21 cellular contexts compared by ENCODE assay signal in genomic region chr2:196533998-196534397, GRCh38. TPM values are rescaled to one million over a fixed set of nuclear protein-coding genes. Genes with fewer than 3 reads are reported as not detected.
"Had no signal": no experiment of that assay in that cellular context is flagged by ENCODE, and none has a peak within 500 bp of the region (broad histone marks: within the 10 kb centered on the region; RNA-seq: fewer than 3 reads in every experiment).

No MANE protein-coding gene starts in this region.

- H2AFZ ChIP-seq: neural progenitor cell had no signal

- DNase-seq: activated CD4-positive, alpha-beta T cell treated with anti-CD3 and anti-CD28 coated beads, Interleukin-2, amount 50 U/mL, for 4 hours; activated effector memory CD4-positive, alpha-beta T cell treated with Interleukin-2 at 50 U/mL for 16 hours; activated T-cell treated with anti-CD3 and anti-CD28 coated beads, Interleukin-2, amount 50 U/mL, for 48 hours; adrenal gland; islet precursor cell; naive thymus-derived CD4-positive, alpha-beta T cell; sigmoid colon; spleen; stimulated activated CD4-positive, alpha-beta T cell treated with anti-CD3 and anti-CD28 coated beads, Interleukin-4, amount 100 ng/mL, for 1 hour; stimulated activated naive CD4-positive, alpha-beta T cell; T-cell; T-helper 9 cell; thyroid gland; upper lobe of right lung had no signal

- ATAC-seq: gastroesophageal sphincter; naive thymus-derived CD4-positive, alpha-beta T cell; T-cell; upper lobe of right lung had no signal

- H3K27ac Mint-ChIP-seq: activated naive CD4-positive, alpha-beta T cell treated with anti-CD3 and anti-CD28 coated beads, Interleukin-2, amount 50 U/mL, for 24 hours; naive thymus-derived CD4-positive, alpha-beta T cell; neural progenitor cell; T-cell had no signal

- H3K27ac ChIP-seq: adrenal gland, gastroesophageal sphincter, neural progenitor cell, sigmoid colon, spleen, thyroid gland, upper lobe of right lung had no signal

- H3K9me3 ChIP-seq: adrenal gland, gastroesophageal sphincter, sigmoid colon, thyroid gland, upper lobe of right lung had no signal

- H3K36me3 Mint-ChIP-seq: activated naive CD4-positive, alpha-beta T cell treated with anti-CD3 and anti-CD28 coated beads, Interleukin-2, amount 50 U/mL, for 24 hours; neural progenitor cell; T-cell had no signal

- H3K4me1 ChIP-seq: adrenal gland, gastroesophageal sphincter, neural progenitor cell, spleen, thyroid gland, upper lobe of right lung had no signal

- H3K9me3 Mint-ChIP-seq: activated naive CD4-positive, alpha-beta T cell treated with anti-CD3 and anti-CD28 coated beads, Interleukin-2, amount 50 U/mL, for 24 hours; T-cell had no signal

- H3K4me3 ChIP-seq: adrenal gland, gastroesophageal sphincter, lung, neural progenitor cell, sigmoid colon, spleen, thyroid gland, upper lobe of right lung had no signal

- FAIRE-seq: astrocyte, colon had no signal

- H3K4me2 ChIP-seq: neural progenitor cell had no signal

- H3K4me1 Mint-ChIP-seq: activated naive CD4-positive, alpha-beta T cell treated with anti-CD3 and anti-CD28 coated beads, Interleukin-2, amount 50 U/mL, for 24 hours; central memory CD8-positive, alpha-beta T cell had no signal

- H3K9ac ChIP-seq: neural progenitor cell had no signal

- H3K36me3 ChIP-seq: adrenal gland, gastroesophageal sphincter, neural progenitor cell, sigmoid colon, spleen, thyroid gland, upper lobe of right lung had no signal

- H3K27me3 ChIP-seq: adrenal gland, gastroesophageal sphincter, neural progenitor cell, sigmoid colon, spleen, thyroid gland, upper lobe of right lung had no signal

- H3K4me3 Mint-ChIP-seq: activated naive CD4-positive, alpha-beta T cell treated with anti-CD3 and anti-CD28 coated beads, Interleukin-2, amount 50 U/mL, for 24 hours; central memory CD8-positive, alpha-beta T cell; neural progenitor cell; T-cell had no signal

RNA-seq across cellular contexts. Expression of gene HECW2, which starts 59.4 kb away (rescaled TPM):
- polyA plus RNA-seq: naive thymus-derived CD4-positive, alpha-beta T cell had no signal
